ENCODE assay signal across 8 cellular contexts in genomic region chr3:32391643-32392529, GRCh38. TPM values are rescaled to one million over a fixed set of nuclear protein-coding genes. Genes with fewer than 3 reads are reported as not detected.
DNase-seq lines count a peak whose midpoint lies in the region; ATAC-seq, FAIRE-seq and TF ChIP-seq lines count a peak whose summit lies in the region.

TSS of gene CMTM7 (plus strand) at chr3:32391853. CDS start at chr3:32391907, 54 bp downstream.

- no peak for DNase-seq in HFF-Myc (ENCODE audit: extremely low read depth, low read depth)
- peak; percentile 44 for DNase-seq in NCI-H69 (lab: John Stamatoyannopoulos, UW)
- peak; percentile 80 for DNase-seq in activated CD8-positive, alpha-beta memory T cell treated with anti-CD3 and anti-CD28 coated beads, Interleukin-2, amount 10 ng/mL, durations not matched to agents 7 days and 5 days
- peak; percentile 65 for DNase-seq in endothelial cell of umbilical vein (ENCODE audit: low read depth, low spot score)
- peak; percentile 68 for DNase-seq in mucosa of gallbladder (ENCODE audit: low spot score)
- peak; percentile 79 for DNase-seq in stomach

- peak within 1 kb of the TSS; percentile 95 for H3K4me3 Mint-ChIP-seq in activated CD8-positive, alpha-beta memory T cell treated with anti-CD3 and anti-CD28 coated beads, Interleukin-2, amount 10 ng/mL, durations not matched to agents 7 days and 5 days

- no peaks in the 10 kb centered on the region for H3K36me3 ChIP-seq in endothelial cell of umbilical vein (ENCODE audit: control insufficient read depth in 2 of 2, extremely low read depth in 1 of 2, insufficient read depth in 2 of 2, low read length in 2 of 2)
- no peaks in the 10 kb centered on the region for H3K36me3 ChIP-seq in stomach

- TSS peak; percentile 19 for BruUV-seq in endothelial cell of umbilical vein (replicated peaks; lab: Mats Ljungman, UMichigan)

- H3K79me2 ChIP-seq in endothelial cell of umbilical vein (ENCODE audit: control insufficient read depth, insufficient read depth, low read length) = peaks cover 50% of the 10 kb centered on the region

- no peaks in the 10 kb centered on the region for H3K27me3 ChIP-seq in endothelial cell of umbilical vein (ENCODE audit: control insufficient read depth in 2 of 2, insufficient read depth in 2 of 2, low read length in 2 of 2)
- no peaks in the 10 kb centered on the region for H3K27me3 ChIP-seq in stomach

- peaks cover 55% of the 10 kb centered on the region for H3K4me1 Mint-ChIP-seq in activated CD8-positive, alpha-beta memory T cell treated with anti-CD3 and anti-CD28 coated beads, Interleukin-2, amount 10 ng/mL, durations not matched to agents 7 days and 5 days

- H4K20me1 ChIP-seq in endothelial cell of umbilical vein (replicated peaks; ENCODE audit: control insufficient read depth, extremely low read depth, insufficient read depth, low read length) = no peaks in the 10 kb centered on the region

- TF ChIP-seq CTCF in HFF-Myc (IDR thresholded peaks at IDR 0.05; ENCODE audit: low read depth, low read length, missing control alignments) (no peak), endothelial cell of umbilical vein (IDR thresholded peaks at IDR 0.05; ENCODE audit: extremely low read depth in 1 of 2, insufficient read depth in 1 of 2, low read depth in 1 of 2, low read length in 2 of 2) (no peak), stomach (IDR thresholded peaks at IDR 0.05) (no peak)

- H3K27ac ChIP-seq in endothelial cell of umbilical vein (ENCODE audit: insufficient read depth, low read depth, low read length) = peak within 1 kb of the TSS; percentile 77
- peak within 1 kb of the TSS; percentile 72 to 89 (median 87) for H3K27ac ChIP-seq in stomach

- CTCF ChIA-PET in activated CD8-positive, alpha-beta memory T cell treated with anti-CD3 and anti-CD28 coated beads, Interleukin-2, amount 10 ng/mL, durations not matched to agents 7 days and 5 days (lab: Charles Lee) = interaction anchor here (1.0 to 3.5 kb wide), 7 partner anchors 16 to 104 kb away, joined by 3 to 36 read pairs (median 5); no protein-coding TSS in a partner anchor
- CTCF ChIA-PET in endothelial cell of umbilical vein (lab: Charles Lee) = interaction anchor here (0.8 to 3.4 kb wide), 8 partner anchors 8 to 216 kb away, joined by 3 to 31 read pairs (median 4); no protein-coding TSS in a partner anchor

- H3K9ac ChIP-seq in endothelial cell of umbilical vein (replicated peaks; ENCODE audit: extremely low read depth, insufficient read depth, low read length) = peak within 1 kb of the TSS; percentile 95

- H2AFZ ChIP-seq in endothelial cell of umbilical vein (ENCODE audit: low read depth, low read length) = peak within 1 kb of the TSS; percentile 86

- POLR2A ChIA-PET in endothelial cell of umbilical vein (lab: Charles Lee) = no interaction called here

- H3K9me3 ChIP-seq in endothelial cell of umbilical vein (replicated peaks; ENCODE audit: control insufficient read depth, insufficient read depth, low read length) = no peaks in the 10 kb centered on the region
- no peaks in the 10 kb centered on the region for H3K9me3 ChIP-seq in stomach

- no peak for TF ChIP-seq EP300 in stomach (IDR thresholded peaks at IDR 0.05)

- dilution Hi-C loops in endothelial cell of umbilical vein (cut with MboI; ENCODE audit: extremely low pct_ligation_motif_present, low sequenced_read_pairs) = no loop called here

- H3K4me2 ChIP-seq in endothelial cell of umbilical vein (ENCODE audit: insufficient read depth, low read length) = peak within 1 kb of the TSS; percentile 91

- peak within 1 kb of the TSS; percentile 93 for H3K27ac Mint-ChIP-seq in activated CD8-positive, alpha-beta memory T cell treated with anti-CD3 and anti-CD28 coated beads, Interleukin-2, amount 10 ng/mL, durations not matched to agents 7 days and 5 days

- H3K36me3 Mint-ChIP-seq in activated CD8-positive, alpha-beta memory T cell treated with anti-CD3 and anti-CD28 coated beads, Interleukin-2, amount 10 ng/mL, durations not matched to agents 7 days and 5 days = peaks cover 6% of the 10 kb centered on the region

- H3K4me1 ChIP-seq in endothelial cell of umbilical vein (ENCODE audit: control insufficient read depth, extremely low read depth, insufficient read depth, low read length) (peaks cover 14% of the 10 kb centered on the region), stomach (peaks cover 0 to 31% (median 13%) of the 10 kb centered on the region in 4 donors)

- peak within 1 kb of the TSS; percentile 75 for H3K4me3 ChIP-seq in GM08714 (ENCODE audit: low read length)
- H3K4me3 ChIP-seq in HFF-Myc (replicated peaks; ENCODE audit: low read depth, low read length) = peak within 1 kb of the TSS; percentile 73
- peak within 1 kb of the TSS; percentile 67 to 94 (median 82) for H3K4me3 ChIP-seq in endothelial cell of umbilical vein (replicated peaks in 1 of 3; ENCODE audit: insufficient read depth in 1 of 3, low read depth in 1 of 3, low read length in 3 of 3)
- peak within 1 kb of the TSS; percentile 64 to 79 (median 68) for H3K4me3 ChIP-seq in stomach

- H3K9me3 Mint-ChIP-seq in activated CD8-positive, alpha-beta memory T cell treated with anti-CD3 and anti-CD28 coated beads, Interleukin-2, amount 10 ng/mL, durations not matched to agents 7 days and 5 days (ENCODE audit: low read depth) = no peaks in the 10 kb centered on the region

- intact Hi-C loops in endothelial cell of umbilical vein (cut with micrococcal nuclease) = loop anchor here (1.0 to 5.0 kb wide), 5 partner anchors 7 to 270 kb away; partner anchors contain the start of gene DYNC1LI1
- intact Hi-C loops in stomach (cut with DNase I; ENCODE audit: low total_unique reads) = no loop called here

- peak; percentile 83 for ATAC-seq in activated CD8-positive, alpha-beta memory T cell treated with anti-CD3 and anti-CD28 coated beads, Interleukin-2, amount 10 ng/mL, durations not matched to agents 7 days and 5 days
- no peak for ATAC-seq in HG03378 (IDR thresholded peaks at IDR 0.05; ENCODE audit: unreplicated experiment)

- 0 to 1% (median 1%) methylated on average over 23 to 107 of the region's 107 CpGs for WGBS in stomach, 5 donors

- TF ChIP-seq POLR2A in endothelial cell of umbilical vein (IDR thresholded peaks at IDR 0.05; ENCODE audit: low read depth, low read length) (peak; percentile 93), stomach (IDR thresholded peaks at IDR 0.05) (no peak)

- no peaks in the 10 kb centered on the region for H3K9me1 ChIP-seq in endothelial cell of umbilical vein (replicated peaks; ENCODE audit: control insufficient read depth, extremely low read depth, insufficient read depth, low read length)

- FAIRE-seq in endothelial cell of umbilical vein (lab: Jason Lieb, UNC) = peak; percentile 81

- no peaks in the 10 kb centered on the region for H3K27me3 Mint-ChIP-seq in activated CD8-positive, alpha-beta memory T cell treated with anti-CD3 and anti-CD28 coated beads, Interleukin-2, amount 10 ng/mL, durations not matched to agents 7 days and 5 days

TF ChIP-seq in endothelial cell of umbilical vein, 7 proteins besides CTCF, POLR2A, EP300 and RAD21:
- TF ChIP-seq JUN (IDR thresholded peaks at IDR 0.05; ENCODE audit: borderline replicate concordance, insufficient read depth, insufficient read length, low read depth) = no peak
- TF ChIP-seq MAX (IDR thresholded peaks at IDR 0.05; ENCODE audit: insufficient read depth, insufficient read length) = no peak
- peak; percentile 81 for TF ChIP-seq POLR2AphosphoS5 (IDR thresholded peaks at IDR 0.05; ENCODE audit: insufficient read depth, low read depth, low read length)
- TF ChIP-seq EZH2 (IDR thresholded peaks at IDR 0.05; ENCODE audit: borderline replicate concordance, low read depth, low read length, severe bottlenecking) = no peak
- TF ChIP-seq GATA2 (IDR thresholded peaks at IDR 0.05; ENCODE audit: insufficient read depth, insufficient read length, low read depth, low read length) = no peak
- TF ChIP-seq MYC (IDR thresholded peaks at IDR 0.05; ENCODE audit: low read depth, low read length) = no peak

RNA-seq across cellular contexts. Expression of gene CMTM7, which starts in this region (rescaled TPM):
- 10 to 100 TPM; 42.6 to 49.8 TPM for total RNA-seq in activated CD8-positive, alpha-beta memory T cell treated with anti-CD3 and anti-CD28 coated beads, Interleukin-2, amount 10 ng/mL, durations not matched to agents 7 days and 5 days
- total RNA-seq in endothelial cell of umbilical vein (44.7 and 47.1 TPM in 2 replicates), mucosa of gallbladder (19.3 TPM), stomach (10 to 100 TPM in 2 of 5 donors, 1 to 10 TPM in 2, not detected in 1; 3.1 to 54.9 (median 8.7) TPM)
- polyA plus RNA-seq in endothelial cell of umbilical vein (88.5 and 102 TPM in 2 replicates), stomach (1 to 10 TPM; 5.7 to 8.7 (median 7.4) TPM)
- polyA plus RNA-seq in endothelial cell of umbilical vein (2011; cell fraction: cytosol; rRNA removed) = 57.7 and 60.0 TPM in 2 replicates
- polyA plus RNA-seq in endothelial cell of umbilical vein (2011; cell fraction: nucleus; rRNA removed) = 47.1 and 64.0 TPM in 2 replicates
- 39.5 and 43.8 TPM in 2 replicates for polyA plus RNA-seq in endothelial cell of umbilical vein (2012)
- 38.6 and 44.4 TPM in 2 replicates for polyA minus RNA-seq in endothelial cell of umbilical vein
- polyA minus RNA-seq in endothelial cell of umbilical vein (2011; cell fraction: cytosol; rRNA and poly(A)+ RNA removed) = not detected
- polyA minus RNA-seq in endothelial cell of umbilical vein (2011; cell fraction: nucleus; rRNA and poly(A)+ RNA removed) = 25.1 and 31.4 TPM in 2 replicates

Comparison
In these comparisons a context has a peak if more than half of its experiments do, and no peak if none do; other contexts are left out.
1. RNA of gene CMTM7 (polyA plus RNA-seq): 39.5 to 102 TPM in endothelial cell of umbilical vein; 5.7 to 8.7 TPM in stomach; every median in the first group is over 4 times any median in the second.
2. Peak in every context shown above with its lines, with median percentiles within 50 percentile points of each other: H3K4me3 ChIP-seq.